15 cellular contexts compared by ENCODE assay signal in genomic region chr18:54184836-54185235, GRCh38.
"Had no signal": no experiment of that assay in that cellular context is flagged by ENCODE, and none has a peak within 500 bp of the region (broad histone marks: within the 10 kb centered on the region; RNA-seq: fewer than 3 reads in every experiment).

No MANE protein-coding gene starts in this region.

- H3K9me3 Mint-ChIP-seq: activated CD4-positive, alpha-beta memory T cell treated with anti-CD3 and anti-CD28 coated beads for 36 hours; activated naive CD4-positive, alpha-beta T cell treated with anti-CD3 and anti-CD28 coated beads, Interleukin-2, amount 10 ng/mL, durations not matched to agents 7 days and 5 days; nephron progenitor cell; type B pancreatic cell had no signal

- H3K9me3 ChIP-seq: gastroesophageal sphincter, prostate gland, right lobe of liver, spleen, suprapubic skin had no signal

- H3K27me3 ChIP-seq: brain microvascular endothelial cell, gastroesophageal sphincter, right lobe of liver, spleen, suprapubic skin had no signal

- H3K4me3 ChIP-seq: gastroesophageal sphincter, prostate gland, right lobe of liver, spleen, suprapubic skin had no signal

- H3K4me1 Mint-ChIP-seq: activated naive CD4-positive, alpha-beta T cell treated with anti-CD3 and anti-CD28 coated beads, Interleukin-2, amount 10 ng/mL, durations not matched to agents 7 days and 5 days; nephron progenitor cell had no signal

- H3K4me1 ChIP-seq: gastroesophageal sphincter, prostate gland, right lobe of liver, suprapubic skin had no signal

- H3K27ac Mint-ChIP-seq: activated CD4-positive, alpha-beta memory T cell treated with anti-CD3 and anti-CD28 coated beads for 36 hours; activated naive CD4-positive, alpha-beta T cell treated with anti-CD3 and anti-CD28 coated beads, Interleukin-2, amount 10 ng/mL, durations not matched to agents 7 days and 5 days; nephron progenitor cell; type B pancreatic cell had no signal

- H3K27ac ChIP-seq: brain microvascular endothelial cell, gastroesophageal sphincter, prostate gland, right lobe of liver, spleen, suprapubic skin had no signal

- H3K27me3 Mint-ChIP-seq: activated CD4-positive, alpha-beta memory T cell treated with anti-CD3 and anti-CD28 coated beads for 36 hours; activated naive CD4-positive, alpha-beta T cell treated with anti-CD3 and anti-CD28 coated beads, Interleukin-2, amount 10 ng/mL, durations not matched to agents 7 days and 5 days; type B pancreatic cell had no signal

- H3K4me3 Mint-ChIP-seq: activated CD4-positive, alpha-beta memory T cell treated with anti-CD3 and anti-CD28 coated beads for 36 hours; activated naive CD4-positive, alpha-beta T cell treated with anti-CD3 and anti-CD28 coated beads, Interleukin-2, amount 10 ng/mL, durations not matched to agents 7 days and 5 days; nephron progenitor cell; type B pancreatic cell had no signal

- DNase-seq: activated CD4-positive, alpha-beta memory T cell treated with anti-CD3 and anti-CD28 coated beads for 36 hours; activated naive CD4-positive, alpha-beta T cell treated with anti-CD3 and anti-CD28 coated beads, Interleukin-2, amount 10 ng/mL, durations not matched to agents 7 days and 5 days; brain microvascular endothelial cell; dermis blood vessel endothelial cell; nephron progenitor cell; right lobe of liver; spleen; stimulated activated CD4-positive, alpha-beta T cell treated with anti-CD3 and anti-CD28 coated beads, Interleukin-1b, Interleukin-23, amount 100 ng/mL, for 48 hours; stimulated activated naive CD8-positive, alpha-beta T cell treated with anti-CD3 and anti-CD28 coated beads, Interleukin-15, Interleukin-2, amounts not matched to agents 100 U/mL and 50 U/mL, for 24 hours; T-helper 2 cell had no signal

- ATAC-seq: activated CD4-positive, CD25-positive, alpha-beta regulatory T cell treated with anti-CD3 and anti-CD28 coated beads, Interleukin-2, amount 50 U/mL, for 24 hours; gastroesophageal sphincter; right lobe of liver; stimulated activated naive CD8-positive, alpha-beta T cell treated with anti-CD3 and anti-CD28 coated beads, Interleukin-15, Interleukin-2, amounts not matched to agents 100 U/mL and 50 U/mL, for 24 hours had no signal
